ENCODE assay signal across 11 cellular contexts in the genomic region with DNA sequence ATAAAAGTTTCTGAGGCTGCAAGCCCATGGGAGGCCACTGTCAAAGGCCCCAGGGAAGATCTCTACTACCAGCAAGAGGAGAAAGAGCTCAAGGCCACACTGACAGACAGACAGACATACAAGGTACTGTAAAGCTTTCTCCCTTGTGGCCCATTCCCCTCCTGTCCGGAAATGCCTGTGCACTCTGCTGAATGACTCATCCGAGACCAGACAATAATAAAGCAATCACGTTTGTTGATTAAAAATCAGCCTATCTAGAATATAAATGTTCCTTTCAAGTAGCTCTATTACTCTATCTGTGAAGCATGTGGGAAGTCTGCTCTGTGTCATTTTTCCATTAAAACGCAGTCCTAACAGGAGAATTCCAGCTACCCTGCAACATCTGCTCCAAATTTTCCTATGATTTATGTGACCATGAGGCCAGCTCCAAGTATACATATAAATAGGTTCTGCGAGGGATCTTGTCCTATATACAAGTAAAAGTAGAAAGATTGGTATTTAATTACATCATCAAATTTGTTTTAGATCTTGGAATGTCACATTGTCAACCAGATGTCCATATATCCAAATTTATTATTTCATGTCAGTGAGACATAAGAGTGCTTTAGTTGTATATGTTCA. TPM values are rescaled to one million over a fixed set of nuclear protein-coding genes. Genes with fewer than 3 reads are reported as not detected.
DNase-seq lines count a peak whose midpoint lies in the region; ATAC-seq and TF ChIP-seq lines count a peak whose summit lies in the region.
"Had no signal": no experiment of that assay in that cellular context is flagged by ENCODE, and none has a peak within 500 bp of the region (broad histone marks: within the 10 kb centered on the region; RNA-seq: fewer than 3 reads in every experiment).

No MANE protein-coding gene starts in this region.

- no peaks in the 10 kb centered on the region for H3K79me2 ChIP-seq in hepatocyte

- H3K4me1 Mint-ChIP-seq in HFFc6 (ENCODE audit: low read depth): peaks cover 61% of the 10 kb centered on the region

- peak overlapping the region; percentile 74 for H3K4me3 Mint-ChIP-seq in HFFc6

- peaks cover 2% of the 10 kb centered on the region for H3K27me3 Mint-ChIP-seq in HFFc6 (ENCODE audit: insufficient read depth)

- H2AFZ ChIP-seq in hepatocyte: no peak overlapping the region

- H3K27me3 ChIP-seq in hepatocyte (no peaks in the 10 kb centered on the region), suprapubic skin (no peaks in the 10 kb centered on the region)

- H3K27ac Mint-ChIP-seq in HFFc6: peak overlapping the region; percentile 95
- H3K27ac Mint-ChIP-seq: progenitor cell of endocrine pancreas had no signal

- TF ChIP-seq POLR2A in suprapubic skin (IDR thresholded peaks at IDR 0.05): no peak

- 37% methylated on average over 5 of the region's 5 CpGs for WGBS in hepatocyte (ENCODE audit: low lambda C conversion rate, missing lambda C conversion rate)
- WGBS in suprapubic skin: 47% methylated on average over 5 of the region's 5 CpGs

- H4K20me1 ChIP-seq in hepatocyte (ENCODE audit: insufficient read depth, poor library complexity, severe bottlenecking): no peaks in the 10 kb centered on the region

- H3K4me3 ChIP-seq in astrocyte of the spinal cord (ENCODE audit: low read depth, low read length) (no peak overlapping the region), hepatocyte (no peak overlapping the region), suprapubic skin (no peak overlapping the region)

- H3K9me2 ChIP-seq in hepatocyte (replicated peaks; ENCODE audit: insufficient read depth): no peaks in the 10 kb centered on the region

- in situ Hi-C loops in astrocyte of the spinal cord (cut with HindIII; ENCODE audit: low sequenced_read_pairs): no loop called here

- peak overlapping the region; percentile 15 for H3K4me2 ChIP-seq in hepatocyte

- H3K9me3 ChIP-seq in hepatocyte (ENCODE audit: low read depth) (no peaks in the 10 kb centered on the region), suprapubic skin (no peaks in the 10 kb centered on the region)

- H3K36me3 Mint-ChIP-seq in HFFc6 (ENCODE audit: low read depth): no peaks in the 10 kb centered on the region

- peak; percentile 53 for DNase-seq in HFFc6
- DNase-seq in astrocyte of the spinal cord (ENCODE audit: low read depth, low spot score): peak; percentile 81
- peak; percentile 45 for DNase-seq in hepatocyte (ENCODE audit: low spot score)
- no peak for DNase-seq in suprapubic skin (ENCODE audit: low spot score in 2 of 2)
- DNase-seq in pons (ENCODE audit: low spot score): no peak
- no peak for DNase-seq in middle frontal gyrus (ENCODE audit: extremely low spot score, low spot score)
- DNase-seq in medulla oblongata (ENCODE audit: extremely low spot score): no peak
- DNase-seq: cerebellar nuclear complex, NCI-H524 treated with DMSO at 0.1 percent for 48 hours had no signal

- H3K9me3 Mint-ChIP-seq in HFFc6: no peaks in the 10 kb centered on the region

- H3K27ac ChIP-seq in hepatocyte (peak overlapping the region; percentile 79), suprapubic skin (peak overlapping the region; percentile 59)

- no peak for TF ChIP-seq CTCF in HFFc6 (IDR thresholded peaks at IDR 0.05)
- no peak for TF ChIP-seq CTCF in astrocyte of the spinal cord (IDR thresholded peaks at IDR 0.05; ENCODE audit: low read depth, low read length)
- TF ChIP-seq CTCF in hepatocyte (IDR thresholded peaks at IDR 0.05; ENCODE audit: poor library complexity): no peak
- TF ChIP-seq CTCF in suprapubic skin (IDR thresholded peaks at IDR 0.05): no peak

- H3K4me1 ChIP-seq in hepatocyte (ENCODE audit: insufficient read depth): peaks cover 17% of the 10 kb centered on the region
- H3K4me1 ChIP-seq in suprapubic skin: peaks cover 26% of the 10 kb centered on the region

- H3K36me3 ChIP-seq in hepatocyte (replicated peaks; ENCODE audit: insufficient read depth, low read depth) (no peaks in the 10 kb centered on the region), suprapubic skin (no peaks in the 10 kb centered on the region)

- TF ChIP-seq EP300 in suprapubic skin (IDR thresholded peaks at IDR 0.05): no peak

- ATAC-seq in GM19463 (IDR thresholded peaks at IDR 0.05; ENCODE audit: unreplicated experiment): no peak

RNA-seq across cellular contexts. Expression of a gene that starts 34.8 kb away (rescaled TPM):
- total RNA-seq in HFFc6 (2021; fragmentation: NEBNext Ultra II Directional; extraction: Animal tissue kit (Norgen Biotek cat#: 25700)): 100 to 1,000 TPM; 529 to 911 (median 784) TPM
- total RNA-seq in hepatocyte: 316 and 401 TPM in 2 replicates
- polyA plus RNA-seq in hepatocyte: 396 and 509 TPM in 2 replicates
- total RNA-seq in suprapubic skin: 100 to 1,000 TPM; 300 to 719 (median 389) TPM

RNA-seq across cellular contexts. Expression of a gene that starts 39.2 kb away (rescaled TPM):
- total RNA-seq in HFFc6 (2021; fragmentation: NEBNext Ultra II Directional; extraction: Animal tissue kit (Norgen Biotek cat#: 25700)): not detected
- total RNA-seq in hepatocyte (25.0 and 29.6 TPM in 2 replicates), suprapubic skin (not detected)
- polyA plus RNA-seq in hepatocyte: 6.3 and 12.3 TPM in 2 replicates
- total RNA-seq: progenitor cell of endocrine pancreas had no signal

Comparison
In these comparisons a context has a peak if more than half of its experiments do, and no peak if none do; other contexts are left out.
1. DNase-seq: peak in HFFc6 (single experiment), astrocyte of the spinal cord (single experiment) and hepatocyte (single experiment); none in suprapubic skin (0 of 2), pons (single experiment), middle frontal gyrus (single experiment) and medulla oblongata (single experiment).
2. RNA of a gene that starts 39.2 kb away (total RNA-seq): 25.0 to 29.6 TPM in hepatocyte; not detected in HFFc6 and not detected in suprapubic skin; every median in the first group is over 10 times any median in the second.